ENCODE assay signal across 11 cellular contexts in the genomic region with DNA sequence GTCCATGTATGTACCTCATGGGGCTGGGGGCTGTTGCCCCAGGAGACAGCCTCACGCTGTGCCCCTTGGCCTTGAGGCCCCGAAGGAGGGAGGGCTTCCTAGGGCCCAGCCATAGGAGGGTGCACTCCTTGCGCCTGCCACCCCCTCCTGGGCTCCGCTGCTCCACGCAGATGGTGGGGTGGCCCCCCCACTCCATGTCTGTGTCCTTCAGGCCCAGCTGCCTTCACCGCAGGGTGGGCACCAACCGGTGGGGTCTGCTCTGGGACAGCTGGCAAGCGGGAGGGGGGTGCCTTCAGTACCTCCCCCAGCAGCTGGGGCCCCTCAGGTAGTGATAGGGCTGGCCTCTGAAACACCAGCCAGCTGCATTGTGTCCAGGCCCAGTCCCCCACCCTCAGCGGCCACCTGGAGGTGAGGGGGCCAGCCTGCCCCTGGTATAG. TPM values are rescaled to one million over a fixed set of nuclear protein-coding genes. Genes with fewer than 3 reads are reported as not detected.
DNase-seq lines count a peak whose midpoint lies in the region; ATAC-seq lines count a peak whose summit lies in the region.
"Had no signal": no experiment of that assay in that cellular context is flagged by ENCODE, and none has a peak within 500 bp of the region (broad histone marks: within the 10 kb centered on the region; RNA-seq: fewer than 3 reads in every experiment).

No MANE protein-coding gene starts in this region.

- no peak overlapping the region for H3K4me2 ChIP-seq in mesenchymal stem cell (ENCODE audit: low read length, poor library complexity, severe bottlenecking)

- H3K14ac ChIP-seq in mesenchymal stem cell (ENCODE audit: low read length in 2 of 2), result no peak overlapping the region

- no peak overlapping the region for H2AK5ac ChIP-seq in mesenchymal stem cell (ENCODE audit: low read length, severe bottlenecking)

- H2BK15ac ChIP-seq in mesenchymal stem cell (ENCODE audit: low read depth, poor library complexity, severe bottlenecking), result no peak overlapping the region

- H2BK12ac ChIP-seq in mesenchymal stem cell (ENCODE audit: low read length in 2 of 2), result peak overlapping the region; percentile 31 to 35

- H3K4ac ChIP-seq in mesenchymal stem cell (ENCODE audit: low read depth in 1 of 2, low read length in 2 of 2), result peak overlapping the region in 1 of 2 experiments; percentile 1

- 95% methylated on average over 9 of the region's 9 CpGs for WGBS in mesenchymal stem cell

- peak overlapping the region; percentile 29 for H2BK120ac ChIP-seq in mesenchymal stem cell (ENCODE audit: low read depth, low read length)

- peak overlapping the region; percentile 66 for H4K8ac ChIP-seq in mesenchymal stem cell (ENCODE audit: low read length)

- H3K79me1 ChIP-seq in mesenchymal stem cell (replicated peaks; ENCODE audit: low read length, poor library complexity, severe bottlenecking), result peaks cover 44% of the 10 kb centered on the region

- peak overlapping the region; percentile 89 for H4K91ac ChIP-seq in mesenchymal stem cell (ENCODE audit: low read length)

- H3K9me3 ChIP-seq in duodenal mucosa (ENCODE audit: control insufficient read depth in 1 of 2, low read length in 2 of 2) (no peaks in the 10 kb centered on the region), mesenchymal stem cell (ENCODE audit: control insufficient read depth, low read length) (no peaks in the 10 kb centered on the region)

- peak overlapping the region in 1 of 2 experiments; percentile 8 for H3K18ac ChIP-seq in mesenchymal stem cell (ENCODE audit: low read depth in 1 of 2, low read length in 2 of 2)

- H3K4me1 ChIP-seq in duodenal mucosa (ENCODE audit: control insufficient read depth in 1 of 2, insufficient read depth in 2 of 2, low read length in 2 of 2) (peaks cover 0 to 8% of the 10 kb centered on the region in 2 donors), mesenchymal stem cell (ENCODE audit: control insufficient read depth, insufficient read depth, low read depth, low read length) (peaks cover 34% of the 10 kb centered on the region)

- peak; percentile 40 for DNase-seq in NCI-H69 (lab: John Stamatoyannopoulos, UW)
- no peak for DNase-seq in mesenchymal stem cell
- DNase-seq in substantia nigra (lab: John Stamatoyannopoulos, UW), result peak in 3 of 49 donors; percentile 54 to 67 (median 56)
- no peak for DNase-seq in NCI-H2029 treated with DMSO at 0.1 percent for 48 hours (lab: John Stamatoyannopoulos, UW)
- DNase-seq in NCI-H748 (lab: John Stamatoyannopoulos, UW; ENCODE audit: unreplicated experiment), result no peak
- no peak for DNase-seq in NCI-H1048 (lab: John Stamatoyannopoulos, UW)
- DNase-seq: activated naive CD4-positive, alpha-beta T cell treated with anti-CD3 and anti-CD28 coated beads, Interleukin-2, amount 50 U/mL, for 16 hours; DMS53; NCI-H748 treated with DMSO at 0.1 percent for 48 hours had no signal

- no peak overlapping the region for H2AFZ ChIP-seq in mesenchymal stem cell (ENCODE audit: low read depth, low read length)

- H3K27me3 ChIP-seq in duodenal mucosa (ENCODE audit: control insufficient read depth in 1 of 2, insufficient read depth in 2 of 2, low read length in 2 of 2), result no peaks in the 10 kb centered on the region
- no peaks in the 10 kb centered on the region for H3K27me3 ChIP-seq in mesenchymal stem cell (ENCODE audit: control insufficient read depth in 1 of 2, insufficient read depth in 1 of 2, low read length in 2 of 2)

- H3K4me3 ChIP-seq in duodenal mucosa (ENCODE audit: low read depth in 1 of 2, low read length in 2 of 2) (no peak overlapping the region), mesenchymal stem cell (ENCODE audit: insufficient read depth in 1 of 2, low read depth in 1 of 2, low read length in 2 of 2) (peak overlapping the region in 1 of 2 experiments; percentile 67)

- H2BK5ac ChIP-seq in mesenchymal stem cell (ENCODE audit: low read depth, low read length, poor library complexity, severe bottlenecking), result no peak overlapping the region

- H3K9ac ChIP-seq in duodenal mucosa (ENCODE audit: low read depth in 1 of 2, low read length in 2 of 2) (no peak overlapping the region), mesenchymal stem cell (ENCODE audit: low read length) (peak overlapping the region; percentile 77)

- H3K36me3 ChIP-seq in duodenal mucosa (ENCODE audit: control insufficient read depth in 1 of 2, insufficient read depth in 2 of 2, low read length in 2 of 2) (peaks cover 8 to 36% of the 10 kb centered on the region in 2 donors), mesenchymal stem cell (ENCODE audit: control insufficient read depth in 1 of 2, insufficient read depth in 2 of 2, low read depth in 1 of 2, low read length in 2 of 2) (peaks cover 36 to 84% of the 10 kb centered on the region in 2 experiments)

- no peak for ATAC-seq in GM18498 (IDR thresholded peaks at IDR 0.05; ENCODE audit: unreplicated experiment)

- peak overlapping the region in 1 of 2 experiments; percentile 67 for H3K23ac ChIP-seq in mesenchymal stem cell (ENCODE audit: low read length in 2 of 2)

- H3K27ac ChIP-seq in duodenal mucosa (ENCODE audit: low read depth, low read length) (peak overlapping the region; percentile 42), mesenchymal stem cell (ENCODE audit: low read length, poor library complexity, severe bottlenecking) (no peak overlapping the region), substantia nigra (ENCODE audit: low read depth, low read length, poor library complexity, severe bottlenecking) (peak overlapping the region; percentile 99)

RNA-seq across cellular contexts. Expression of a gene that starts 0.3 kb away (rescaled TPM):
- polyA plus RNA-seq in mesenchymal stem cell (2013, experiment 1 of 2), result 0.33 TPM
- 0.37 TPM for polyA plus RNA-seq in mesenchymal stem cell (2013, experiment 2 of 2)

RNA-seq across cellular contexts. Expression of a gene that starts 10.0 kb away (rescaled TPM):
- polyA plus RNA-seq in mesenchymal stem cell (2013, experiment 1 of 2), result 218 TPM
- polyA plus RNA-seq in mesenchymal stem cell (2013, experiment 2 of 2), result 225 TPM

RNA-seq across cellular contexts. Expression of a gene that starts 15.6 kb away (rescaled TPM):
- 1.2 TPM for polyA plus RNA-seq in mesenchymal stem cell (2013, experiment 1 of 2)
- 1.7 TPM for polyA plus RNA-seq in mesenchymal stem cell (2013, experiment 2 of 2)

RNA-seq across cellular contexts. Expression of a gene that starts 40.9 kb away (rescaled TPM):
- polyA plus RNA-seq in mesenchymal stem cell (2013, experiment 1 of 2), result 49.1 TPM
- 50.1 TPM for polyA plus RNA-seq in mesenchymal stem cell (2013, experiment 2 of 2)

RNA-seq across cellular contexts. Expression of a gene that starts 46.9 kb away (rescaled TPM):
- 10.8 TPM for polyA plus RNA-seq in mesenchymal stem cell (2013, experiment 1 of 2)
- polyA plus RNA-seq in mesenchymal stem cell (2013, experiment 2 of 2), result 11.6 TPM
